Comparison of ENCODE assay signal across 9 cellular contexts in the genomic region with DNA sequence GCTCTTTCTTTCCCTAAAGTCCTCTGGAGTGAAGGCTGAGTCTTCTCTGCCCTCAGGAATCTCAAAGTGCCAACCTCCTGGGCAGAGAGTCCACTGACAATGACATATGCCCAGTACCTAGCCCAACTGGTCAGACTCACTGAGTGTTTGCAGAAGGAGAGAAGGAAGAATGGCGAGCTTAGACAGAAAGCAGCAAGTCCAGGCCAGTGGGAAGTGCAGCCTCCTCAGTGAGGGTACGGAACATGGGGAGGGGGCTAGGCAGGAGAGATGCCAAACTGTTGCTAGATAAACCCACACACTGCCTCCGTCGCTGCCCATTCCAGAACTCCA. TPM values are rescaled to one million over a fixed set of nuclear protein-coding genes. Genes with fewer than 3 reads are reported as not detected.
A peak's percentile ranks its signal among the peaks of the same experiment; 100 is the strongest.
DNase-seq lines count a peak whose midpoint lies in the region; ATAC-seq and TF ChIP-seq lines count a peak whose summit lies in the region.
"Had no signal": no experiment of that assay in that cellular context is flagged by ENCODE, and none has a peak within 500 bp of the region (broad histone marks: within the 10 kb centered on the region; RNA-seq: fewer than 3 reads in every experiment).

No MANE protein-coding gene starts in this region.

- H3K27ac Mint-ChIP-seq in activated CD4-positive, alpha-beta T cell treated with anti-CD3 and anti-CD28 coated beads, Interleukin-2, amount 10 ng/mL, durations not matched to agents 24 days and 14 days = peak overlapping the region; percentile 97
- H3K27ac Mint-ChIP-seq in activated naive CD8-positive, alpha-beta T cell = peak overlapping the region; percentile 96

- H3K4me3 ChIP-seq in thymus (ENCODE audit: low read length) = peak overlapping the region; percentile 89

- ATAC-seq in left colon = peak; percentile 22

- no peaks in the 10 kb centered on the region for H3K9me3 ChIP-seq in thymus (ENCODE audit: control insufficient read depth)

- CTCF ChIA-PET in HEK293T (lab: Yijun Ruan, JAX) = interaction anchor here (0.7 to 2.6 kb wide), 4 partner anchors 11 to 176 kb away, joined by 3 to 8 read pairs (median 4); no protein-coding TSS in a partner anchor

- peaks cover 29% of the 10 kb centered on the region for H3K36me3 ChIP-seq in thymus (ENCODE audit: control insufficient read depth, insufficient read depth)

- POLR2A ChIA-PET in HEK293T (lab: Yijun Ruan, JAX) = interaction anchor here (1.0 to 3.1 kb wide), 8 partner anchors 9 to 176 kb away, joined by 3 to 13 read pairs (median 4); a partner anchor contains a TSS

- no peaks in the 10 kb centered on the region for H3K9me3 Mint-ChIP-seq in activated CD4-positive, alpha-beta T cell treated with anti-CD3 and anti-CD28 coated beads, Interleukin-2, amount 10 ng/mL, durations not matched to agents 24 days and 14 days
- H3K9me3 Mint-ChIP-seq in activated naive CD8-positive, alpha-beta T cell (ENCODE audit: low read depth) = no peaks in the 10 kb centered on the region

- peaks cover 20% of the 10 kb centered on the region for H3K4me1 ChIP-seq in thymus (ENCODE audit: control insufficient read depth, insufficient read depth, low read length)

- H3K27ac ChIP-seq in thymus (ENCODE audit: low read depth) = peak overlapping the region; percentile 80

- peak overlapping the region; percentile 99 for H3K4me3 Mint-ChIP-seq in activated CD4-positive, alpha-beta T cell treated with anti-CD3 and anti-CD28 coated beads, Interleukin-2, amount 10 ng/mL, durations not matched to agents 24 days and 14 days
- peak overlapping the region; percentile 95 for H3K4me3 Mint-ChIP-seq in activated naive CD8-positive, alpha-beta T cell

- peaks cover 25% of the 10 kb centered on the region for H3K36me3 Mint-ChIP-seq in activated CD4-positive, alpha-beta T cell treated with anti-CD3 and anti-CD28 coated beads, Interleukin-2, amount 10 ng/mL, durations not matched to agents 24 days and 14 days (ENCODE audit: low read depth)
- peaks cover 2% of the 10 kb centered on the region for H3K36me3 Mint-ChIP-seq in activated naive CD8-positive, alpha-beta T cell

- DNase-seq in activated CD4-positive, alpha-beta T cell treated with anti-CD3 and anti-CD28 coated beads, Interleukin-2, amount 10 ng/mL, durations not matched to agents 24 days and 14 days = no peak
- no peak for DNase-seq in activated CD4-positive, alpha-beta T cell treated with anti-CD3 and anti-CD28 coated beads, Interleukin-2, amount 50 U/mL, for 48 hours
- DNase-seq in left colon (no peak), HEK293T (ENCODE audit: extremely low spot score) (no peak), UCSD-AML1 (lab: John Stamatoyannopoulos, UW; ENCODE audit: unreplicated experiment) (no peak)
- no peak for DNase-seq in effector CD8-positive, alpha-beta T cell (lab: John Stamatoyannopoulos, UW)

- peaks cover 20% of the 10 kb centered on the region for H3K4me1 Mint-ChIP-seq in activated CD4-positive, alpha-beta T cell treated with anti-CD3 and anti-CD28 coated beads, Interleukin-2, amount 10 ng/mL, durations not matched to agents 24 days and 14 days
- peaks cover 22% of the 10 kb centered on the region for H3K4me1 Mint-ChIP-seq in activated naive CD8-positive, alpha-beta T cell (ENCODE audit: low read depth)

- no peaks in the 10 kb centered on the region for H3K27me3 Mint-ChIP-seq in activated CD4-positive, alpha-beta T cell treated with anti-CD3 and anti-CD28 coated beads, Interleukin-2, amount 10 ng/mL, durations not matched to agents 24 days and 14 days
- no peaks in the 10 kb centered on the region for H3K27me3 Mint-ChIP-seq in activated naive CD8-positive, alpha-beta T cell

- 6% methylated on average over 4 of the region's 4 CpGs for WGBS in thymus

- H3K27me3 ChIP-seq in thymus (ENCODE audit: control insufficient read depth, insufficient read depth) = no peaks in the 10 kb centered on the region

- intact Hi-C loops in activated CD4-positive, alpha-beta T cell treated with anti-CD3 and anti-CD28 coated beads, Interleukin-2, amount 10 ng/mL, durations not matched to agents 24 days and 14 days (cut with micrococcal nuclease) = loop anchor here (1.0 to 10.0 kb wide), 3 partner anchors 32 to 198 kb away; a partner anchor contains a TSS
- intact Hi-C loops in left colon (cut with DNase I, micrococcal nuclease) = no loop called here

TF ChIP-seq in HEK293T, 16 proteins besides CTCF, POLR2A, EP300 and RAD21:
- TF ChIP-seq SP1 (IDR thresholded peaks at IDR 0.05) = no peak
- TF ChIP-seq SUZ12 (IDR thresholded peaks at IDR 0.05) = no peak
- no peak for TF ChIP-seq FOXK2 (IDR thresholded peaks at IDR 0.05)
- TF ChIP-seq CTBP1 (IDR thresholded peaks at IDR 0.05; ENCODE audit: borderline replicate concordance) = no peak
- no peak for TF ChIP-seq BHLHE40 (IDR thresholded peaks at IDR 0.05; ENCODE audit: borderline replicate concordance)
- no peak for TF ChIP-seq LEF1 (IDR thresholded peaks at IDR 0.05; ENCODE audit: borderline replicate concordance)
- no peak for TF ChIP-seq FOXA1 (IDR thresholded peaks at IDR 0.05)

RNA-seq across cellular contexts. Expression of a gene that starts 0.7 kb away (rescaled TPM):
- total RNA-seq in activated CD4-positive, alpha-beta T cell treated with anti-CD3 and anti-CD28 coated beads, Interleukin-2, amount 10 ng/mL, durations not matched to agents 24 days and 14 days = 104 and 108 TPM in 2 replicates
- total RNA-seq in left colon = 100 to 1,000 TPM; 100 to 102 TPM
- polyA plus RNA-seq in thymus = 64.6 TPM

RNA-seq across cellular contexts. Expression of a gene that starts 23.9 kb away (rescaled TPM):
- total RNA-seq in activated CD4-positive, alpha-beta T cell treated with anti-CD3 and anti-CD28 coated beads, Interleukin-2, amount 10 ng/mL, durations not matched to agents 24 days and 14 days = 4.1 TPM in 2 replicates
- total RNA-seq in left colon = under 1 TPM in 1 of 2 donors, not detected in 1; 0.22 TPM
- polyA plus RNA-seq in thymus = 10.3 TPM
- total RNA-seq: Daoy had no signal

RNA-seq across cellular contexts. Expression of a gene that starts 28.3 kb away (rescaled TPM):
- 2.3 and 2.7 TPM in 2 replicates for total RNA-seq in activated CD4-positive, alpha-beta T cell treated with anti-CD3 and anti-CD28 coated beads, Interleukin-2, amount 10 ng/mL, durations not matched to agents 24 days and 14 days
- not detected for total RNA-seq in left colon
- polyA plus RNA-seq in thymus = 0.09 TPM
- total RNA-seq: Daoy had no signal

RNA-seq across cellular contexts. Expression of a gene that starts 30.6 kb away (rescaled TPM):
- total RNA-seq in activated CD4-positive, alpha-beta T cell treated with anti-CD3 and anti-CD28 coated beads, Interleukin-2, amount 10 ng/mL, durations not matched to agents 24 days and 14 days = 169 and 170 TPM in 2 replicates
- 10 to 100 TPM; 49.9 to 56.5 TPM for total RNA-seq in left colon
- polyA plus RNA-seq in thymus = 47.6 TPM

RNA-seq across cellular contexts. Expression of a gene that starts 38.1 kb away (rescaled TPM):
- total RNA-seq in activated CD4-positive, alpha-beta T cell treated with anti-CD3 and anti-CD28 coated beads, Interleukin-2, amount 10 ng/mL, durations not matched to agents 24 days and 14 days = 0.07 and 0.35 TPM in 2 replicates
- total RNA-seq in left colon = 1 to 10 TPM; 1.6 to 2.8 TPM
- 0.75 TPM for polyA plus RNA-seq in thymus
- total RNA-seq: Daoy had no signal
